Comparison of ENCODE assay signal across 30 cellular contexts in genomic region chr2:23292024-23292423, GRCh38.
A peak's percentile ranks its signal among the peaks of the same experiment; 100 is the strongest.
DNase-seq lines count a peak whose midpoint lies in the region; FAIRE-seq and TF ChIP-seq lines count a peak whose summit lies in the region.
"Had no signal": no experiment of that assay in that cellular context is flagged by ENCODE, and none has a peak within 500 bp of the region (broad histone marks: within the 10 kb centered on the region; RNA-seq: fewer than 3 reads in every experiment).

No MANE protein-coding gene starts in this region.

- peak; percentile 34; the same call in 1 of the 2 replicates for TF ChIP-seq CTCF in A673 (conservative IDR thresholded peaks at IDR 0.05; ENCODE audit: low read depth, low read length)
- TF ChIP-seq CTCF in GM12865 (IDR thresholded peaks at IDR 0.05; ENCODE audit: insufficient read depth, low read depth, low read length, missing control alignments): peak; percentile 3
- TF ChIP-seq CTCF in D721Med (IDR thresholded peaks at IDR 0.05; ENCODE audit: insufficient read depth, missing control alignments): no peak

- H3K4me3 ChIP-seq in A673 (ENCODE audit: low read depth, low read length, poor library complexity, severe bottlenecking): no peak overlapping the region
- no peak overlapping the region for H3K4me3 ChIP-seq in GM12865 (ENCODE audit: low read depth, low read length)
- H3K4me3 ChIP-seq: adrenal gland, body of pancreas, gastrocnemius medialis, lower lobe of right lung, prostate gland, tibial artery had no signal

- CTCF ChIA-PET in A673 (lab: Charles Lee): no interaction called here

- FAIRE-seq in D721Med (lab: Jason Lieb, UNC): no peak
- FAIRE-seq: GM18507 had no signal

- H3K27me3 ChIP-seq in A673 (replicated peaks; ENCODE audit: insufficient read depth, low read depth, low read length, poor library complexity): no peaks in the 10 kb centered on the region
- H3K27me3 ChIP-seq: adrenal gland, body of pancreas, gastrocnemius medialis, tibial artery had no signal

- BruUV-seq in A673 (replicated peaks; lab: Mats Ljungman, UMichigan): no TSS peak

- no peaks in the 10 kb centered on the region for H3K9me3 ChIP-seq in A673 (ENCODE audit: low read depth, low read length, poor library complexity, severe bottlenecking)
- H3K9me3 ChIP-seq: adrenal gland, body of pancreas, gastrocnemius medialis, lower lobe of right lung, prostate gland, tibial artery had no signal

- H3K36me3 ChIP-seq in A673 (ENCODE audit: insufficient read depth, low read length, poor library complexity, severe bottlenecking): no peaks in the 10 kb centered on the region
- H3K36me3 ChIP-seq: adrenal gland, gastrocnemius medialis, lower lobe of right lung, prostate gland, tibial artery had no signal

- intact Hi-C loops in A673 (cut with micrococcal nuclease; ENCODE audit: unreplicated experiment): no loop called here

- DNase-seq in A673 (ENCODE audit: low spot score): no peak
- DNase-seq in GM12865 (ENCODE audit: low read depth): peak; percentile 4
- peak; percentile 3 for DNase-seq in NAMALWA (ENCODE audit: low spot score)
- peak; percentile 41 for DNase-seq in islet precursor cell
- no peak for DNase-seq in AML-193 (lab: John Stamatoyannopoulos, UW)
- no peak for DNase-seq in T1000 (lab: John Stamatoyannopoulos, UW)
- no peak for DNase-seq in D721Med (ENCODE audit: insufficient read length, low spot score)
- DNase-seq in NCI-H526 treated with DMSO at 0.1 percent for 48 hours (lab: John Stamatoyannopoulos, UW): no peak
- DNase-seq: activated CD4-positive, alpha-beta T cell treated with anti-CD3 and anti-CD28 coated beads for 4 hours; activated CD8-positive, alpha-beta T cell treated with anti-CD3 and anti-CD28 coated beads, Interleukin-2, amount 10 ng/mL, durations not matched to agents 7 days and 5 days; activated naive CD4-positive, alpha-beta T cell treated with anti-CD3 and anti-CD28 coated beads, Interleukin-2, amount 10 ng/mL, durations not matched to agents 7 days and 5 days; adrenal gland; C1 segment of cervical spinal cord; DMS79 treated with DMSO at 0.1 percent for 48 hours; IMR-90; kidney glomerular epithelial cell; lower lobe of right lung; naive thymus-derived CD8-positive, alpha-beta T cell; NCI-H1417; NCI-H2029 treated with DMSO at 0.1 percent for 48 hours; NCI-H524 treated with DMSO at 0.1 percent for 48 hours; occipital lobe; Right ventricle myocardium superior; stimulated activated CD4-positive, alpha-beta T cell treated with anti-CD3 and anti-CD28 coated beads, Interleukin-12 subunit alpha, Interleukin-12 subunit beta, amount 100 ng/mL, for 4 hours; stimulated activated CD4-positive, alpha-beta T cell treated with anti-CD3 and anti-CD28 coated beads, Interleukin-2, amount 100 ng/mL, for 48 hours had no signal

- POLR2A ChIA-PET in A673 (lab: Charles Lee; ENCODE audit: low non-redundant PET): no interaction called here

- H3K27ac ChIP-seq in A673 (ENCODE audit: low read depth, low read length, poor library complexity, severe bottlenecking): no peak overlapping the region
- H3K27ac ChIP-seq: body of pancreas, gastrocnemius medialis, lower lobe of right lung, tibial artery had no signal

- peaks cover 13% of the 10 kb centered on the region for H3K4me1 ChIP-seq in A673 (ENCODE audit: insufficient read depth, low read length, poor library complexity, severe bottlenecking)
- H3K4me1 ChIP-seq: adrenal gland, body of pancreas, prostate gland had no signal

Comparison
In these comparisons a context has a peak if more than half of its experiments do, and no peak if none do; other contexts are left out.
1. DNase-seq: peak in GM12865 (single experiment), NAMALWA (single experiment) and islet precursor cell (single experiment); none in A673 (single experiment), AML-193 (0 of 2), T1000 (single experiment), D721Med (single experiment) and NCI-H526 treated with DMSO at 0.1 percent for 48 hours (single experiment).